ENCODE assay signal across 1 cellular context in the genomic region with DNA sequence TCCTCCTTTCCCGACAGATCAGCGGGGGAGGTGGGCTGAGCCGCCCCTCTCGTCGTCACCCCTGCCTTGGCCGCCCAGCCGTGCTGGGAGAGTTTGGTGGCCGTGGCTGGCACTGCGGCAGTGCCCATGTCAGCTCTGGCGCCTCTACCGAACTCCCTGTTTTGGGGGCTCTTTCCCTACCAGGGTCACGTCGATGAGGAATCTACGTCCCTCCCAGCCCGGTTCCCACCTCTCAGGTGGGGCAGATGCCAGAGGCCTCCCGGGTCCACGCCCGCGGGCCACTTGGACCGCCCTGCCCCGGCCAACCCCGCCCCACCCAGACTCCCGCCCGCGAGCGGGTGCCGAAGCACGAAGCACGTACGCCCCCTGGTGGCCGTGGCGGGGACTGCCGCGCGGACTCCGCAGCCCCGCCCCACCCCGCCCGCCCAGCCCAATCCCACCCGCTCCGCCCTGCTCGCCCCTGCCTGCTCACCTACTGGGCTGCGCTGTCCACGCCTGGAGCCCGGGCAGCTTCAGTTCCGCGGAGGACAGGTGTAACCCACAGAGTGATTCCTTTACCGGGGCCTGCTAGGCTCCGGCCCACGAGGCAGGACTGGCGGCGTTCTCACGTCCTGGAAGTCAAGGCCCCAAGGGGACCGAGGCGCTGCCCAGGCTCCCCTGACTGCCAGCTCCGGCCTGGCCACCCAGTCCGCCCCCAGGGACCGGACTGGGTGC.
TF ChIP-seq lines count a peak whose summit lies in the region.

No MANE protein-coding gene starts in this region.

TF ChIP-seq in HepG2, 621 proteins besides CTCF, POLR2A, EP300 and RAD21 (continued from another document and continues in another):
- TF ChIP-seq, protein P1, sequence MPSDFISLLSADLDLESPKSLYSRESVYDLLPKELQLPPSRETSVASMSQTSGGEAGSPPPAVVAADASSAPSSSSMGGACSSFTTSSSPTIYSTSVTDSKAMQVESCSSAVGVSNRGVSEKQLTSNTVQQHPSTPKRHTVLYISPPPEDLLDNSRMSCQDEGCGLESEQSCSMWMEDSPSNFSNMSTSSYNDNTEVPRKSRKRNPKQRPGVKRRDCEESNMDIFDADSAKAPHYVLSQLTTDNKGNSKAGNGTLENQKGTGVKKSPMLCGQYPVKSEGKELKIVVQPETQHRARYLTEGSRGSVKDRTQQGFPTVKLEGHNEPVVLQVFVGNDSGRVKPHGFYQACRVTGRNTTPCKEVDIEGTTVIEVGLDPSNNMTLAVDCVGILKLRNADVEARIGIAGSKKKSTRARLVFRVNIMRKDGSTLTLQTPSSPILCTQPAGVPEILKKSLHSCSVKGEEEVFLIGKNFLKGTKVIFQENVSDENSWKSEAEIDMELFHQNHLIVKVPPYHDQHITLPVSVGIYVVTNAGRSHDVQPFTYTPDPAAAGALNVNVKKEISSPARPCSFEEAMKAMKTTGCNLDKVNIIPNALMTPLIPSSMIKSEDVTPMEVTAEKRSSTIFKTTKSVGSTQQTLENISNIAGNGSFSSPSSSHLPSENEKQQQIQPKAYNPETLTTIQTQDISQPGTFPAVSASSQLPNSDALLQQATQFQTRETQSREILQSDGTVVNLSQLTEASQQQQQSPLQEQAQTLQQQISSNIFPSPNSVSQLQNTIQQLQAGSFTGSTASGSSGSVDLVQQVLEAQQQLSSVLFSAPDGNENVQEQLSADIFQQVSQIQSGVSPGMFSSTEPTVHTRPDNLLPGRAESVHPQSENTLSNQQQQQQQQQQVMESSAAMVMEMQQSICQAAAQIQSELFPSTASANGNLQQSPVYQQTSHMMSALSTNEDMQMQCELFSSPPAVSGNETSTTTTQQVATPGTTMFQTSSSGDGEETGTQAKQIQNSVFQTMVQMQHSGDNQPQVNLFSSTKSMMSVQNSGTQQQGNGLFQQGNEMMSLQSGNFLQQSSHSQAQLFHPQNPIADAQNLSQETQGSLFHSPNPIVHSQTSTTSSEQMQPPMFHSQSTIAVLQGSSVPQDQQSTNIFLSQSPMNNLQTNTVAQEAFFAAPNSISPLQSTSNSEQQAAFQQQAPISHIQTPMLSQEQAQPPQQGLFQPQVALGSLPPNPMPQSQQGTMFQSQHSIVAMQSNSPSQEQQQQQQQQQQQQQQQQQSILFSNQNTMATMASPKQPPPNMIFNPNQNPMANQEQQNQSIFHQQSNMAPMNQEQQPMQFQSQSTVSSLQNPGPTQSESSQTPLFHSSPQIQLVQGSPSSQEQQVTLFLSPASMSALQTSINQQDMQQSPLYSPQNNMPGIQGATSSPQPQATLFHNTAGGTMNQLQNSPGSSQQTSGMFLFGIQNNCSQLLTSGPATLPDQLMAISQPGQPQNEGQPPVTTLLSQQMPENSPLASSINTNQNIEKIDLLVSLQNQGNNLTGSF (CRISPR knock-in tag; IDR thresholded peaks at IDR 0.05) = no peak
- TF ChIP-seq ZNF496 (CRISPR knock-in tag; IDR thresholded peaks at IDR 0.05; ENCODE audit: insufficient replicate concordance) = no peak
- TF ChIP-seq, protein P2, sequence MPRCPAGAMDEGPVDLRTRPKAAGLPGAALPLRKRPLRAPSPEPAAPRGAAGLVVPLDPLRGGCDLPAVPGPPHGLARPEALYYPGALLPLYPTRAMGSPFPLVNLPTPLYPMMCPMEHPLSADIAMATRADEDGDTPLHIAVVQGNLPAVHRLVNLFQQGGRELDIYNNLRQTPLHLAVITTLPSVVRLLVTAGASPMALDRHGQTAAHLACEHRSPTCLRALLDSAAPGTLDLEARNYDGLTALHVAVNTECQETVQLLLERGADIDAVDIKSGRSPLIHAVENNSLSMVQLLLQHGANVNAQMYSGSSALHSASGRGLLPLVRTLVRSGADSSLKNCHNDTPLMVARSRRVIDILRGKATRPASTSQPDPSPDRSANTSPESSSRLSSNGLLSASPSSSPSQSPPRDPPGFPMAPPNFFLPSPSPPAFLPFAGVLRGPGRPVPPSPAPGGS (CRISPR knock-in tag; IDR thresholded peaks at IDR 0.05) = no peak
- no peak for TF ChIP-seq ZNF724P (CRISPR knock-in tag; IDR thresholded peaks at IDR 0.05; ENCODE audit: borderline replicate concordance)
- TF ChIP-seq, protein P3, sequence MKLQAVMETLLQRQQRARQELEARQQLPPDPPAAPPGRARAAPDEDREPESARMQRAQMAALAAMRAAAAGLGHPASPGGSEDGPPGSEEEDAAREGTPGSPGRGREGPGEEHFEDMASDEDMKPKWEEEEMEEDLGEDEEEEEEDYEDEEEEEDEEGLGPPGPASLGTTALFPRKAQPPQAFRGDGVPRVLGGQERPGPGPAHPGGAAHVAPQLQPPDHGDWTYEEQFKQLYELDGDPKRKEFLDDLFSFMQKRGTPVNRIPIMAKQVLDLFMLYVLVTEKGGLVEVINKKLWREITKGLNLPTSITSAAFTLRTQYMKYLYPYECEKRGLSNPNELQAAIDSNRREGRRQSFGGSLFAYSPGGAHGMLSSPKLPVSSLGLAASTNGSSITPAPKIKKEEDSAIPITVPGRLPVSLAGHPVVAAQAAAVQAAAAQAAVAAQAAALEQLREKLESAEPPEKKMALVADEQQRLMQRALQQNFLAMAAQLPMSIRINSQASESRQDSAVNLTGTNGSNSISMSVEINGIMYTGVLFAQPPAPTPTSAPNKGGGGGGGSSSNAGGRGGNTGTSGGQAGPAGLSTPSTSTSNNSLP (IDR thresholded peaks at IDR 0.05; ENCODE audit: low read depth, low read length) = no peak
- no peak for TF ChIP-seq XBP1 (CRISPR knock-in tag; IDR thresholded peaks at IDR 0.05)
- no peak for TF ChIP-seq KLF16 (CRISPR knock-in tag; IDR thresholded peaks at IDR 0.05)
- TF ChIP-seq, protein P4, sequence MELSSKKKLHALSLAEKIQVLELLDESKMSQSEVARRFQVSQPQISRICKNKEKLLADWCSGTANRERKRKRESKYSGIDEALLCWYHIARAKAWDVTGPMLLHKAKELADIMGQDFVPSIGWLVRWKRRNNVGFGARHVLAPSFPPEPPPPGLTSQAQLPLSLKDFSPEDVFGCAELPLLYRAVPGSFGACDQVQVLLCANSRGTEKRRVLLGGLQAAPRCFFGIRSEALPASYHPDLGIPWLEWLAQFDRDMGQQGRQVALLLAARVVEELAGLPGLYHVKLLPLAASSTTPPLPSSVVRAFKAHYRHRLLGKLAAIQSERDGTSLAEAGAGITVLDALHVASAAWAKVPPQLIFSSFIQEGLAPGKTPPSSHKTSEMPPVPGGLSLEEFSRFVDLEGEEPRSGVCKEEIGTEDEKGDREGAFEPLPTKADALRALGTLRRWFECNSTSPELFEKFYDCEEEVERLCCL (CRISPR knock-in tag; IDR thresholded peaks at IDR 0.05; ENCODE audit: borderline replicate concordance) = no peak
- TF ChIP-seq FLYWCH1 (CRISPR knock-in tag; IDR thresholded peaks at IDR 0.05) = no peak
- TF ChIP-seq, protein P5, sequence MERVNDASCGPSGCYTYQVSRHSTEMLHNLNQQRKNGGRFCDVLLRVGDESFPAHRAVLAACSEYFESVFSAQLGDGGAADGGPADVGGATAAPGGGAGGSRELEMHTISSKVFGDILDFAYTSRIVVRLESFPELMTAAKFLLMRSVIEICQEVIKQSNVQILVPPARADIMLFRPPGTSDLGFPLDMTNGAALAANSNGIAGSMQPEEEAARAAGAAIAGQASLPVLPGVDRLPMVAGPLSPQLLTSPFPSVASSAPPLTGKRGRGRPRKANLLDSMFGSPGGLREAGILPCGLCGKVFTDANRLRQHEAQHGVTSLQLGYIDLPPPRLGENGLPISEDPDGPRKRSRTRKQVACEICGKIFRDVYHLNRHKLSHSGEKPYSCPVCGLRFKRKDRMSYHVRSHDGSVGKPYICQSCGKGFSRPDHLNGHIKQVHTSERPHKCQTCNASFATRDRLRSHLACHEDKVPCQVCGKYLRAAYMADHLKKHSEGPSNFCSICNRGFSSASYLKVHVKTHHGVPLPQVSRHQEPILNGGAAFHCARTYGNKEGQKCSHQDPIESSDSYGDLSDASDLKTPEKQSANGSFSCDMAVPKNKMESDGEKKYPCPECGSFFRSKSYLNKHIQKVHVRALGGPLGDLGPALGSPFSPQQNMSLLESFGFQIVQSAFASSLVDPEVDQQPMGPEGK (CRISPR knock-in tag; IDR thresholded peaks at IDR 0.05) = peak; percentile 47; the same call in 1 of the 2 replicates
- TF ChIP-seq, protein P6, sequence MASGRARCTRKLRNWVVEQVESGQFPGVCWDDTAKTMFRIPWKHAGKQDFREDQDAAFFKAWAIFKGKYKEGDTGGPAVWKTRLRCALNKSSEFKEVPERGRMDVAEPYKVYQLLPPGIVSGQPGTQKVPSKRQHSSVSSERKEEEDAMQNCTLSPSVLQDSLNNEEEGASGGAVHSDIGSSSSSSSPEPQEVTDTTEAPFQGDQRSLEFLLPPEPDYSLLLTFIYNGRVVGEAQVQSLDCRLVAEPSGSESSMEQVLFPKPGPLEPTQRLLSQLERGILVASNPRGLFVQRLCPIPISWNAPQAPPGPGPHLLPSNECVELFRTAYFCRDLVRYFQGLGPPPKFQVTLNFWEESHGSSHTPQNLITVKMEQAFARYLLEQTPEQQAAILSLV (CRISPR knock-in tag; IDR thresholded peaks at IDR 0.05; ENCODE audit: borderline replicate concordance) = no peak
- TF ChIP-seq SRF (IDR thresholded peaks at IDR 0.05; ENCODE audit: low read depth, low read length) = no peak
- TF ChIP-seq ZNF292 (CRISPR knock-in tag; IDR thresholded peaks at IDR 0.05; ENCODE audit: borderline replicate concordance, low read depth) = no peak
- TF ChIP-seq, protein P7, sequence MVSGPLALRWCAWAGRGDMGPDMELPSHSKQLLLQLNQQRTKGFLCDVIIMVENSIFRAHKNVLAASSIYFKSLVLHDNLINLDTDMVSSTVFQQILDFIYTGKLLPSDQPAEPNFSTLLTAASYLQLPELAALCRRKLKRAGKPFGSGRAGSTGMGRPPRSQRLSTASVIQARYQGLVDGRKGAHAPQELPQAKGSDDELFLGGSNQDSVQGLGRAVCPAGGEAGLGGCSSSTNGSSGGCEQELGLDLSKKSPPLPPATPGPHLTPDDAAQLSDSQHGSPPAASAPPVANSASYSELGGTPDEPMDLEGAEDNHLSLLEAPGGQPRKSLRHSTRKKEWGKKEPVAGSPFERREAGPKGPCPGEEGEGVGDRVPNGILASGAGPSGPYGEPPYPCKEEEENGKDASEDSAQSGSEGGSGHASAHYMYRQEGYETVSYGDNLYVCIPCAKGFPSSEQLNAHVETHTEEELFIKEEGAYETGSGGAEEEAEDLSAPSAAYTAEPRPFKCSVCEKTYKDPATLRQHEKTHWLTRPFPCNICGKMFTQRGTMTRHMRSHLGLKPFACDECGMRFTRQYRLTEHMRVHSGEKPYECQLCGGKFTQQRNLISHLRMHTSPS (CRISPR knock-in tag; IDR thresholded peaks at IDR 0.05; ENCODE audit: low read depth) = peak; percentile 71; the same call in 1 of the 2 replicates
- TF ChIP-seq SOX6 (IDR thresholded peaks at IDR 0.05) = no peak
- no peak for TF ChIP-seq SOX6 (CRISPR knock-in tag; IDR thresholded peaks at IDR 0.05)
- TF ChIP-seq, protein P8, sequence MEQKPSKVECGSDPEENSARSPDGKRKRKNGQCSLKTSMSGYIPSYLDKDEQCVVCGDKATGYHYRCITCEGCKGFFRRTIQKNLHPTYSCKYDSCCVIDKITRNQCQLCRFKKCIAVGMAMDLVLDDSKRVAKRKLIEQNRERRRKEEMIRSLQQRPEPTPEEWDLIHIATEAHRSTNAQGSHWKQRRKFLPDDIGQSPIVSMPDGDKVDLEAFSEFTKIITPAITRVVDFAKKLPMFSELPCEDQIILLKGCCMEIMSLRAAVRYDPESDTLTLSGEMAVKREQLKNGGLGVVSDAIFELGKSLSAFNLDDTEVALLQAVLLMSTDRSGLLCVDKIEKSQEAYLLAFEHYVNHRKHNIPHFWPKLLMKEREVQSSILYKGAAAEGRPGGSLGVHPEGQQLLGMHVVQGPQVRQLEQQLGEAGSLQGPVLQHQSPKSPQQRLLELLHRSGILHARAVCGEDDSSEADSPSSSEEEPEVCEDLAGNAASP (CRISPR knock-in tag; IDR thresholded peaks at IDR 0.05; ENCODE audit: borderline replicate concordance) = no peak
- no peak for TF ChIP-seq ZNF674 (CRISPR knock-in tag; IDR thresholded peaks at IDR 0.05; ENCODE audit: low read depth)
- no peak for TF ChIP-seq AHR (CRISPR knock-in tag; IDR thresholded peaks at IDR 0.05)
- no peak; the same call in 1 of the 2 replicates for TF ChIP-seq SAFB2 (CRISPR knock-in tag; IDR thresholded peaks at IDR 0.05; ENCODE audit: borderline replicate concordance, low read depth)
- TF ChIP-seq, protein P9, sequence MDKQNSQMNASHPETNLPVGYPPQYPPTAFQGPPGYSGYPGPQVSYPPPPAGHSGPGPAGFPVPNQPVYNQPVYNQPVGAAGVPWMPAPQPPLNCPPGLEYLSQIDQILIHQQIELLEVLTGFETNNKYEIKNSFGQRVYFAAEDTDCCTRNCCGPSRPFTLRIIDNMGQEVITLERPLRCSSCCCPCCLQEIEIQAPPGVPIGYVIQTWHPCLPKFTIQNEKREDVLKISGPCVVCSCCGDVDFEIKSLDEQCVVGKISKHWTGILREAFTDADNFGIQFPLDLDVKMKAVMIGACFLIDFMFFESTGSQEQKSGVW (CRISPR knock-in tag; IDR thresholded peaks at IDR 0.05; ENCODE audit: borderline replicate concordance) = no peak
- TF ChIP-seq KLF15 (CRISPR knock-in tag; IDR thresholded peaks at IDR 0.05; ENCODE audit: borderline replicate concordance) = no peak
- TF ChIP-seq ZSCAN30 (CRISPR knock-in tag; IDR thresholded peaks at IDR 0.05) = no peak
- TF ChIP-seq, protein P10, sequence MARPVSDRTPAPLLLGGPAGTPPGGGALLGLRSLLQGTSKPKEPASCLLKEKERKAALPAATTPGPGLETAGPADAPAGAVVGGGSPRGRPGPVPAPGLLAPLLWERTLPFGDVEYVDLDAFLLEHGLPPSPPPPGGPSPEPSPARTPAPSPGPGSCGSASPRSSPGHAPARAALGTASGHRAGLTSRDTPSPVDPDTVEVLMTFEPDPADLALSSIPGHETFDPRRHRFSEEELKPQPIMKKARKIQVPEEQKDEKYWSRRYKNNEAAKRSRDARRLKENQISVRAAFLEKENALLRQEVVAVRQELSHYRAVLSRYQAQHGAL (CRISPR knock-in tag; IDR thresholded peaks at IDR 0.05; ENCODE audit: not compliant biosample characterization) = no peak
- TF ChIP-seq SALL1 (CRISPR knock-in tag; IDR thresholded peaks at IDR 0.05) = peak; percentile 5; the same call in 1 of the 2 replicates
- TF ChIP-seq, protein P11, sequence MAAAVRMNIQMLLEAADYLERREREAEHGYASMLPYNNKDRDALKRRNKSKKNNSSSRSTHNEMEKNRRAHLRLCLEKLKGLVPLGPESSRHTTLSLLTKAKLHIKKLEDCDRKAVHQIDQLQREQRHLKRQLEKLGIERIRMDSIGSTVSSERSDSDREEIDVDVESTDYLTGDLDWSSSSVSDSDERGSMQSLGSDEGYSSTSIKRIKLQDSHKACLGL (CRISPR knock-in tag; IDR thresholded peaks at IDR 0.05) = 0 out of 2 replicates have a peak, but pooled peaks have one; percentile 34
- no peak for TF ChIP-seq ZNF225 (CRISPR knock-in tag; IDR thresholded peaks at IDR 0.05)
- TF ChIP-seq, protein P12, sequence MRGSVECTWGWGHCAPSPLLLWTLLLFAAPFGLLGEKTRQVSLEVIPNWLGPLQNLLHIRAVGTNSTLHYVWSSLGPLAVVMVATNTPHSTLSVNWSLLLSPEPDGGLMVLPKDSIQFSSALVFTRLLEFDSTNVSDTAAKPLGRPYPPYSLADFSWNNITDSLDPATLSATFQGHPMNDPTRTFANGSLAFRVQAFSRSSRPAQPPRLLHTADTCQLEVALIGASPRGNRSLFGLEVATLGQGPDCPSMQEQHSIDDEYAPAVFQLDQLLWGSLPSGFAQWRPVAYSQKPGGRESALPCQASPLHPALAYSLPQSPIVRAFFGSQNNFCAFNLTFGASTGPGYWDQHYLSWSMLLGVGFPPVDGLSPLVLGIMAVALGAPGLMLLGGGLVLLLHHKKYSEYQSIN (CRISPR knock-in tag; IDR thresholded peaks at IDR 0.05; ENCODE audit: borderline replicate concordance) = no peak
- TF ChIP-seq EHMT2 (IDR thresholded peaks at IDR 0.05; ENCODE audit: borderline replicate concordance, low read depth, low read length) = no peak
- TF ChIP-seq, protein P13, sequence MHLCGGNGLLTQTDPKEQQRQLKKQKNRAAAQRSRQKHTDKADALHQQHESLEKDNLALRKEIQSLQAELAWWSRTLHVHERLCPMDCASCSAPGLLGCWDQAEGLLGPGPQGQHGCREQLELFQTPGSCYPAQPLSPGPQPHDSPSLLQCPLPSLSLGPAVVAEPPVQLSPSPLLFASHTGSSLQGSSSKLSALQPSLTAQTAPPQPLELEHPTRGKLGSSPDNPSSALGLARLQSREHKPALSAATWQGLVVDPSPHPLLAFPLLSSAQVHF (CRISPR knock-in tag; IDR thresholded peaks at IDR 0.05) = no peak
- TF ChIP-seq CHCHD3 (CRISPR knock-in tag; IDR thresholded peaks at IDR 0.05) = no peak
- no peak for TF ChIP-seq ZIK1 (CRISPR knock-in tag; IDR thresholded peaks at IDR 0.05; ENCODE audit: borderline replicate concordance, low read depth)
